Comparison of ENCODE assay signal across 1 cellular context in genomic region chr20:23178806-23179205, GRCh38.
TF ChIP-seq lines count a peak whose summit lies in the region.

No MANE protein-coding gene starts in this region.

TF ChIP-seq in K562, 482 proteins besides CTCF, POLR2A, EP300 and RAD21 (continued from another document and continues in another):
- TF ChIP-seq, protein P1, sequence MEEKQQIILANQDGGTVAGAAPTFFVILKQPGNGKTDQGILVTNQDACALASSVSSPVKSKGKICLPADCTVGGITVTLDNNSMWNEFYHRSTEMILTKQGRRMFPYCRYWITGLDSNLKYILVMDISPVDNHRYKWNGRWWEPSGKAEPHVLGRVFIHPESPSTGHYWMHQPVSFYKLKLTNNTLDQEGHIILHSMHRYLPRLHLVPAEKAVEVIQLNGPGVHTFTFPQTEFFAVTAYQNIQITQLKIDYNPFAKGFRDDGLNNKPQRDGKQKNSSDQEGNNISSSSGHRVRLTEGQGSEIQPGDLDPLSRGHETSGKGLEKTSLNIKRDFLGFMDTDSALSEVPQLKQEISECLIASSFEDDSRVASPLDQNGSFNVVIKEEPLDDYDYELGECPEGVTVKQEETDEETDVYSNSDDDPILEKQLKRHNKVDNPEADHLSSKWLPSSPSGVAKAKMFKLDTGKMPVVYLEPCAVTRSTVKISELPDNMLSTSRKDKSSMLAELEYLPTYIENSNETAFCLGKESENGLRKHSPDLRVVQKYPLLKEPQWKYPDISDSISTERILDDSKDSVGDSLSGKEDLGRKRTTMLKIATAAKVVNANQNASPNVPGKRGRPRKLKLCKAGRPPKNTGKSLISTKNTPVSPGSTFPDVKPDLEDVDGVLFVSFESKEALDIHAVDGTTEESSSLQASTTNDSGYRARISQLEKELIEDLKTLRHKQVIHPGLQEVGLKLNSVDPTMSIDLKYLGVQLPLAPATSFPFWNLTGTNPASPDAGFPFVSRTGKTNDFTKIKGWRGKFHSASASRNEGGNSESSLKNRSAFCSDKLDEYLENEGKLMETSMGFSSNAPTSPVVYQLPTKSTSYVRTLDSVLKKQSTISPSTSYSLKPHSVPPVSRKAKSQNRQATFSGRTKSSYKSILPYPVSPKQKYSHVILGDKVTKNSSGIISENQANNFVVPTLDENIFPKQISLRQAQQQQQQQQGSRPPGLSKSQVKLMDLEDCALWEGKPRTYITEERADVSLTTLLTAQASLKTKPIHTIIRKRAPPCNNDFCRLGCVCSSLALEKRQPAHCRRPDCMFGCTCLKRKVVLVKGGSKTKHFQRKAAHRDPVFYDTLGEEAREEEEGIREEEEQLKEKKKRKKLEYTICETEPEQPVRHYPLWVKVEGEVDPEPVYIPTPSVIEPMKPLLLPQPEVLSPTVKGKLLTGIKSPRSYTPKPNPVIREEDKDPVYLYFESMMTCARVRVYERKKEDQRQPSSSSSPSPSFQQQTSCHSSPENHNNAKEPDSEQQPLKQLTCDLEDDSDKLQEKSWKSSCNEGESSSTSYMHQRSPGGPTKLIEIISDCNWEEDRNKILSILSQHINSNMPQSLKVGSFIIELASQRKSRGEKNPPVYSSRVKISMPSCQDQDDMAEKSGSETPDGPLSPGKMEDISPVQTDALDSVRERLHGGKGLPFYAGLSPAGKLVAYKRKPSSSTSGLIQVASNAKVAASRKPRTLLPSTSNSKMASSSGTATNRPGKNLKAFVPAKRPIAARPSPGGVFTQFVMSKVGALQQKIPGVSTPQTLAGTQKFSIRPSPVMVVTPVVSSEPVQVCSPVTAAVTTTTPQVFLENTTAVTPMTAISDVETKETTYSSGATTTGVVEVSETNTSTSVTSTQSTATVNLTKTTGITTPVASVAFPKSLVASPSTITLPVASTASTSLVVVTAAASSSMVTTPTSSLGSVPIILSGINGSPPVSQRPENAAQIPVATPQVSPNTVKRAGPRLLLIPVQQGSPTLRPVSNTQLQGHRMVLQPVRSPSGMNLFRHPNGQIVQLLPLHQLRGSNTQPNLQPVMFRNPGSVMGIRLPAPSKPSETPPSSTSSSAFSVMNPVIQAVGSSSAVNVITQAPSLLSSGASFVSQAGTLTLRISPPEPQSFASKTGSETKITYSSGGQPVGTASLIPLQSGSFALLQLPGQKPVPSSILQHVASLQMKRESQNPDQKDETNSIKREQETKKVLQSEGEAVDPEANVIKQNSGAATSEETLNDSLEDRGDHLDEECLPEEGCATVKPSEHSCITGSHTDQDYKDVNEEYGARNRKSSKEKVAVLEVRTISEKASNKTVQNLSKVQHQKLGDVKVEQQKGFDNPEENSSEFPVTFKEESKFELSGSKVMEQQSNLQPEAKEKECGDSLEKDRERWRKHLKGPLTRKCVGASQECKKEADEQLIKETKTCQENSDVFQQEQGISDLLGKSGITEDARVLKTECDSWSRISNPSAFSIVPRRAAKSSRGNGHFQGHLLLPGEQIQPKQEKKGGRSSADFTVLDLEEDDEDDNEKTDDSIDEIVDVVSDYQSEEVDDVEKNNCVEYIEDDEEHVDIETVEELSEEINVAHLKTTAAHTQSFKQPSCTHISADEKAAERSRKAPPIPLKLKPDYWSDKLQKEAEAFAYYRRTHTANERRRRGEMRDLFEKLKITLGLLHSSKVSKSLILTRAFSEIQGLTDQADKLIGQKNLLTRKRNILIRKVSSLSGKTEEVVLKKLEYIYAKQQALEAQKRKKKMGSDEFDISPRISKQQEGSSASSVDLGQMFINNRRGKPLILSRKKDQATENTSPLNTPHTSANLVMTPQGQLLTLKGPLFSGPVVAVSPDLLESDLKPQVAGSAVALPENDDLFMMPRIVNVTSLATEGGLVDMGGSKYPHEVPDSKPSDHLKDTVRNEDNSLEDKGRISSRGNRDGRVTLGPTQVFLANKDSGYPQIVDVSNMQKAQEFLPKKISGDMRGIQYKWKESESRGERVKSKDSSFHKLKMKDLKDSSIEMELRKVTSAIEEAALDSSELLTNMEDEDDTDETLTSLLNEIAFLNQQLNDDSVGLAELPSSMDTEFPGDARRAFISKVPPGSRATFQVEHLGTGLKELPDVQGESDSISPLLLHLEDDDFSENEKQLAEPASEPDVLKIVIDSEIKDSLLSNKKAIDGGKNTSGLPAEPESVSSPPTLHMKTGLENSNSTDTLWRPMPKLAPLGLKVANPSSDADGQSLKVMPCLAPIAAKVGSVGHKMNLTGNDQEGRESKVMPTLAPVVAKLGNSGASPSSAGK (IDR thresholded peaks at IDR 0.05) = no peak
- no peak for TF ChIP-seq DIDO1 (tag; IDR thresholded peaks at IDR 0.05; ENCODE audit: low read depth)
- TF ChIP-seq CEBPG (CRISPR knock-in tag; IDR thresholded peaks at IDR 0.05) = no peak
- TF ChIP-seq CEBPG (tag; conservative IDR thresholded peaks at IDR 0.05 in 1 of 2, IDR thresholded peaks at IDR 0.05 in 1 of 2) = no peak
- TF ChIP-seq, protein P2, sequence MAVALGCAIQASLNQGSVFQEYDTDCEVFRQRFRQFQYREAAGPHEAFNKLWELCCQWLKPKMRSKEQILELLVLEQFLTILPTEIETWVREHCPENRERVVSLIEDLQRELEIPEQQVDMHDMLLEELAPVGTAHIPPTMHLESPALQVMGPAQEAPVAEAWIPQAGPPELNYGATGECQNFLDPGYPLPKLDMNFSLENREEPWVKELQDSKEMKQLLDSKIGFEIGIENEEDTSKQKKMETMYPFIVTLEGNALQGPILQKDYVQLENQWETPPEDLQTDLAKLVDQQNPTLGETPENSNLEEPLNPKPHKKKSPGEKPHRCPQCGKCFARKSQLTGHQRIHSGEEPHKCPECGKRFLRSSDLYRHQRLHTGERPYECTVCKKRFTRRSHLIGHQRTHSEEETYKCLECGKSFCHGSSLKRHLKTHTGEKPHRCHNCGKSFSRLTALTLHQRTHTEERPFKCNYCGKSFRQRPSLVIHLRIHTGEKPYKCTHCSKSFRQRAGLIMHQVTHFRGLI (CRISPR knock-in tag; IDR thresholded peaks at IDR 0.05) = no peak
- TF ChIP-seq, protein P3, sequence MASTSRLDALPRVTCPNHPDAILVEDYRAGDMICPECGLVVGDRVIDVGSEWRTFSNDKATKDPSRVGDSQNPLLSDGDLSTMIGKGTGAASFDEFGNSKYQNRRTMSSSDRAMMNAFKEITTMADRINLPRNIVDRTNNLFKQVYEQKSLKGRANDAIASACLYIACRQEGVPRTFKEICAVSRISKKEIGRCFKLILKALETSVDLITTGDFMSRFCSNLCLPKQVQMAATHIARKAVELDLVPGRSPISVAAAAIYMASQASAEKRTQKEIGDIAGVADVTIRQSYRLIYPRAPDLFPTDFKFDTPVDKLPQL (IDR thresholded peaks at IDR 0.05; ENCODE audit: extremely low read depth, insufficient read length) = no peak
- TF ChIP-seq POLR2AphosphoS2 (IDR thresholded peaks at IDR 0.05; ENCODE audit: low read length) = no peak
- no peak for TF ChIP-seq SP1 (CRISPR knock-in tag; IDR thresholded peaks at IDR 0.05)
- TF ChIP-seq RB1 (IDR thresholded peaks at IDR 0.05; ENCODE audit: low read depth) = 0 out of 2 replicates have a peak, but pooled peaks have one; percentile 20
- no peak for TF ChIP-seq NR2C2 (CRISPR knock-in tag; IDR thresholded peaks at IDR 0.05)
- no peak; the same call in 1 of the 2 replicates for TF ChIP-seq NR2C2 (tag; IDR thresholded peaks at IDR 0.05)
- TF ChIP-seq, protein P4, sequence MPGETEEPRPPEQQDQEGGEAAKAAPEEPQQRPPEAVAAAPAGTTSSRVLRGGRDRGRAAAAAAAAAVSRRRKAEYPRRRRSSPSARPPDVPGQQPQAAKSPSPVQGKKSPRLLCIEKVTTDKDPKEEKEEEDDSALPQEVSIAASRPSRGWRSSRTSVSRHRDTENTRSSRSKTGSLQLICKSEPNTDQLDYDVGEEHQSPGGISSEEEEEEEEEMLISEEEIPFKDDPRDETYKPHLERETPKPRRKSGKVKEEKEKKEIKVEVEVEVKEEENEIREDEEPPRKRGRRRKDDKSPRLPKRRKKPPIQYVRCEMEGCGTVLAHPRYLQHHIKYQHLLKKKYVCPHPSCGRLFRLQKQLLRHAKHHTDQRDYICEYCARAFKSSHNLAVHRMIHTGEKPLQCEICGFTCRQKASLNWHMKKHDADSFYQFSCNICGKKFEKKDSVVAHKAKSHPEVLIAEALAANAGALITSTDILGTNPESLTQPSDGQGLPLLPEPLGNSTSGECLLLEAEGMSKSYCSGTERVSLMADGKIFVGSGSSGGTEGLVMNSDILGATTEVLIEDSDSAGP (CRISPR knock-in tag; IDR thresholded peaks at IDR 0.05) = no peak
- TF ChIP-seq TBL1XR1 (IDR thresholded peaks at IDR 0.05; ENCODE audit: low read length in 2 of 2) = 0 out of 4 replicates have a peak, but pooled peaks of 1 of the 2 experiments have one; percentile 23
- TF ChIP-seq EP400 (IDR thresholded peaks at IDR 0.05) = 0 out of 2 replicates have a peak, but pooled peaks have one; percentile 22
- no peak for TF ChIP-seq SP2 (IDR thresholded peaks at IDR 0.05; ENCODE audit: extremely low read depth, low read depth, low read length, poor library complexity, severe bottlenecking)
- TF ChIP-seq MXI1 (IDR thresholded peaks at IDR 0.05; ENCODE audit: low read depth, low read length) = no peak
- TF ChIP-seq, protein P5, sequence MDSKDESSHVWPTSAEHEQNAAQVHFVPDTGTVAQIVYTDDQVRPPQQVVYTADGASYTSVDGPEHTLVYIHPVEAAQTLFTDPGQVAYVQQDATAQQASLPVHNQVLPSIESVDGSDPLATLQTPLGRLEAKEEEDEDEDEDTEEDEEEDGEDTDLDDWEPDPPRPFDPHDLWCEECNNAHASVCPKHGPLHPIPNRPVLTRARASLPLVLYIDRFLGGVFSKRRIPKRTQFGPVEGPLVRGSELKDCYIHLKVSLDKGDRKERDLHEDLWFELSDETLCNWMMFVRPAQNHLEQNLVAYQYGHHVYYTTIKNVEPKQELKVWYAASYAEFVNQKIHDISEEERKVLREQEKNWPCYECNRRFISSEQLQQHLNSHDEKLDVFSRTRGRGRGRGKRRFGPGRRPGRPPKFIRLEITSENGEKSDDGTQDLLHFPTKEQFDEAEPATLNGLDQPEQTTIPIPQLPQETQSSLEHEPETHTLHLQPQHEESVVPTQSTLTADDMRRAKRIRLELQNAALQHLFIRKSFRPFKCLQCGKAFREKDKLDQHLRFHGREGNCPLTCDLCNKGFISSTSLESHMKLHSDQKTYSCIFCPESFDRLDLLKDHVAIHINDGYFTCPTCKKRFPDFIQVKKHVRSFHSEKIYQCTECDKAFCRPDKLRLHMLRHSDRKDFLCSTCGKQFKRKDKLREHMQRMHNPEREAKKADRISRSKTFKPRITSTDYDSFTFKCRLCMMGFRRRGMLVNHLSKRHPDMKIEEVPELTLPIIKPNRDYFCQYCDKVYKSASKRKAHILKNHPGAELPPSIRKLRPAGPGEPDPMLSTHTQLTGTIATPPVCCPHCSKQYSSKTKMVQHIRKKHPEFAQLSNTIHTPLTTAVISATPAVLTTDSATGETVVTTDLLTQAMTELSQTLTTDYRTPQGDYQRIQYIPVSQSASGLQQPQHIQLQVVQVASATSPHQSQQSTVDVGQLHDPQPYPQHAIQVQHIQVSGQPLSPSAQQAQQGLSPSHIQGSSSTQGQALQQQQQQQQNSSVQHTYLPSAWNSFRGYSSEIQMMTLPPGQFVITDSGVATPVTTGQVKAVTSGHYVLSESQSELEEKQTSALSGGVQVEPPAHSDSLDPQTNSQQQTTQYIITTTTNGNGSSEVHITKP (IDR thresholded peaks at IDR 0.05; ENCODE audit: partially characterized antibody) = peak; percentile 73
- TF ChIP-seq, protein P6, sequence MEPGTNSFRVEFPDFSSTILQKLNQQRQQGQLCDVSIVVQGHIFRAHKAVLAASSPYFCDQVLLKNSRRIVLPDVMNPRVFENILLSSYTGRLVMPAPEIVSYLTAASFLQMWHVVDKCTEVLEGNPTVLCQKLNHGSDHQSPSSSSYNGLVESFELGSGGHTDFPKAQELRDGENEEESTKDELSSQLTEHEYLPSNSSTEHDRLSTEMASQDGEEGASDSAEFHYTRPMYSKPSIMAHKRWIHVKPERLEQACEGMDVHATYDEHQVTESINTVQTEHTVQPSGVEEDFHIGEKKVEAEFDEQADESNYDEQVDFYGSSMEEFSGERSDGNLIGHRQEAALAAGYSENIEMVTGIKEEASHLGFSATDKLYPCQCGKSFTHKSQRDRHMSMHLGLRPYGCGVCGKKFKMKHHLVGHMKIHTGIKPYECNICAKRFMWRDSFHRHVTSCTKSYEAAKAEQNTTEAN (CRISPR knock-in tag; IDR thresholded peaks at IDR 0.05) = no peak
- no peak for TF ChIP-seq NFYB (IDR thresholded peaks at IDR 0.05; ENCODE audit: extremely low read depth, insufficient read length)
- peak; percentile 25; the same call in 1 of the 2 replicates for TF ChIP-seq HDAC2 (IDR thresholded peaks at IDR 0.05)
- no peak for TF ChIP-seq ASH1L (IDR thresholded peaks at IDR 0.05; ENCODE audit: borderline replicate concordance, low read depth, partially characterized antibody)
- TF ChIP-seq, protein P7, sequence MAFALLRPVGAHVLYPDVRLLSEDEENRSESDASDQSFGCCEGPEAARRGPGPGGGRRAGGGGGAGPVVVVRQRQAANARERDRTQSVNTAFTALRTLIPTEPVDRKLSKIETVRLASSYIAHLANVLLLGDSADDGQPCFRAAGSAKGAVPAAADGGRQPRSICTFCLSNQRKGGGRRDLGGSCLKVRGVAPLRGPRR (CRISPR knock-in tag; IDR thresholded peaks at IDR 0.05) = no peak
- TF ChIP-seq ESRRA (IDR thresholded peaks at IDR 0.05; ENCODE audit: borderline replicate concordance, low read depth) = peak; percentile 22; the same call in 1 of the 2 replicates
- no peak for TF ChIP-seq ZNF445 (CRISPR knock-in tag; IDR thresholded peaks at IDR 0.05; ENCODE audit: low read depth)
- no peak for TF ChIP-seq RERE (CRISPR knock-in tag; IDR thresholded peaks at IDR 0.05; ENCODE audit: borderline replicate concordance)
- peak in 1 of 2 experiments; percentile 73; a peak in 2 of 4 replicates for TF ChIP-seq RCOR1 (IDR thresholded peaks at IDR 0.05; ENCODE audit: borderline replicate concordance in 1 of 2, low read depth in 2 of 2, low read length in 2 of 2)
